ENCODE assay signal across 15 cellular contexts in genomic region chr10:18615618-18616017, GRCh38.
"Had no signal": no experiment of that assay in that cellular context is flagged by ENCODE, and none has a peak within 500 bp of the region (broad histone marks: within the 10 kb centered on the region; RNA-seq: fewer than 3 reads in every experiment).

No MANE protein-coding gene starts in this region.

- H3K9me3 ChIP-seq: breast epithelium, sigmoid colon, thoracic aorta, upper lobe of left lung had no signal

- H3K4me1 ChIP-seq: breast epithelium, parathyroid adenoma, sigmoid colon had no signal

- H3K36me3 ChIP-seq: breast epithelium, thoracic aorta had no signal

- H3K4me3 ChIP-seq: breast epithelium, lung, sigmoid colon, thoracic aorta, upper lobe of left lung had no signal

- DNase-seq: activated CD4-positive, alpha-beta T cell treated with anti-CD3 and anti-CD28 coated beads, Interleukin-2, amount 10 ng/mL, durations not matched to agents 7 days and 5 days; activated CD8-positive, alpha-beta T cell treated with anti-CD3 and anti-CD28 coated beads, Interleukin-2, amount 10 ng/mL, durations not matched to agents 7 days and 5 days; activated naive CD4-positive, alpha-beta T cell treated with anti-CD3 and anti-CD28 coated beads for 36 hours; activated T-cell treated with anti-CD3 and anti-CD28 coated beads, Interleukin-2, amount 50 U/mL, for 24 hours; effector memory CD8-positive, alpha-beta T cell; left colon; sigmoid colon; stimulated activated naive B cell treated with anti-CD40 and anti-IgM and Interleukin-4, amounts not matched to agents 10 μg/mL and 1 μg/mL and 100 μg/mL, for 72 hours; T1000; upper lobe of left lung had no signal

- ATAC-seq: activated CD4-positive, CD25-positive, alpha-beta regulatory T cell treated with anti-CD3 and anti-CD28 coated beads, Interleukin-2, amount 50 U/mL, for 24 hours; activated CD8-positive, alpha-beta T cell treated with anti-CD3 and anti-CD28 coated beads, Interleukin-2, amount 10 ng/mL, durations not matched to agents 7 days and 5 days; effector memory CD8-positive, alpha-beta T cell; left colon; stimulated activated naive B cell treated with anti-CD40 and anti-IgM and Interleukin-4, amounts not matched to agents 10 μg/mL and 1 μg/mL and 100 μg/mL, for 72 hours had no signal

- H3K27ac ChIP-seq: breast epithelium, parathyroid adenoma, sigmoid colon, thoracic aorta, upper lobe of left lung had no signal
